Comparison of ENCODE assay signal across 20 cellular contexts in genomic region chr20:40676870-40677269, GRCh38. TPM values are rescaled to one million over a fixed set of nuclear protein-coding genes. Genes with fewer than 3 reads are reported as not detected.
DNase-seq lines count a peak whose midpoint lies in the region; ATAC-seq, FAIRE-seq and TF ChIP-seq lines count a peak whose summit lies in the region.
"Had no signal": no experiment of that assay in that cellular context is flagged by ENCODE, and none has a peak within 500 bp of the region (broad histone marks: within the 10 kb centered on the region; RNA-seq: fewer than 3 reads in every experiment).

No MANE protein-coding gene starts in this region.

- peak overlapping the region; percentile 31 for H2AFZ ChIP-seq in smooth muscle cell (ENCODE audit: low read depth)

- H3K4me1 Mint-ChIP-seq in natural killer cell treated with Interleukin-12 subunit alpha and Interleukin-12 subunit beta and Interleukin-15 and Interleukin-18, amount 100 ng/mL, for 72 hours (ENCODE audit: low read depth in 2 of 2), result no peaks in the 10 kb centered on the region
- H3K4me1 Mint-ChIP-seq: CD4-positive, CD25-positive, alpha-beta regulatory T cell had no signal

- no peak for TF ChIP-seq EP300 in A549 (IDR thresholded peaks at IDR 0.05)

- POLR2A ChIA-PET in A549 (lab: Yijun Ruan, JAX) (no interaction called here), HEK293 (lab: Yijun Ruan, JAX) (interaction anchor here (6.4 kb wide), 1 partner anchor 12 kb away, joined by 45 read pairs; the partner anchor contains the start of gene MAFB)

- no peaks in the 10 kb centered on the region for H3K9me3 Mint-ChIP-seq in natural killer cell treated with Interleukin-12 subunit alpha and Interleukin-12 subunit beta and Interleukin-15 and Interleukin-18, amount 100 ng/mL, for 72 hours

- H3K27me3 ChIP-seq in endocrine pancreas (ENCODE audit: control insufficient read depth, insufficient read depth, low read length), result no peaks in the 10 kb centered on the region
- H3K27me3 ChIP-seq in smooth muscle cell (ENCODE audit: low read depth), result peaks cover 32% of the 10 kb centered on the region

- TF ChIP-seq RAD21 in A549 (conservative IDR thresholded peaks at IDR 0.05 in 1 of 2, IDR thresholded peaks at IDR 0.05 in 1 of 2), result no peak

- H3K79me2 ChIP-seq in smooth muscle cell (ENCODE audit: low read depth), result no peaks in the 10 kb centered on the region

- TF ChIP-seq POLR2A in A549 (IDR thresholded peaks at IDR 0.05; ENCODE audit: low read length), result no peak

- H3K27ac ChIP-seq in A549 (no peak overlapping the region), HEK293 (ENCODE audit: extremely low read depth, low read depth, low read length) (no peak overlapping the region), smooth muscle cell (ENCODE audit: low read depth) (no peak overlapping the region)

- no peaks in the 10 kb centered on the region for H3K4me1 ChIP-seq in A549
- H3K4me1 ChIP-seq in HEK293 (ENCODE audit: control insufficient read depth, insufficient read depth, low read length), result no peaks in the 10 kb centered on the region
- peaks cover 4% of the 10 kb centered on the region for H3K4me1 ChIP-seq in endocrine pancreas (ENCODE audit: control insufficient read depth, insufficient read depth, low read length)
- no peaks in the 10 kb centered on the region for H3K4me1 ChIP-seq in smooth muscle cell (ENCODE audit: low read depth)
- H3K4me1 ChIP-seq: BE2C had no signal

- H3K4me2 ChIP-seq in A549 (peak overlapping the region; percentile 33; the same call in 1 of the 3 replicates), smooth muscle cell (no peak overlapping the region)

- H3K4me3 Mint-ChIP-seq in natural killer cell treated with Interleukin-12 subunit alpha and Interleukin-12 subunit beta and Interleukin-15 and Interleukin-18, amount 100 ng/mL, for 72 hours, result no peak overlapping the region
- H3K4me3 Mint-ChIP-seq: CD4-positive, CD25-positive, alpha-beta regulatory T cell had no signal

- H4K20me1 ChIP-seq in smooth muscle cell (ENCODE audit: low read depth), result no peaks in the 10 kb centered on the region

- H3K36me3 Mint-ChIP-seq in natural killer cell treated with Interleukin-12 subunit alpha and Interleukin-12 subunit beta and Interleukin-15 and Interleukin-18, amount 100 ng/mL, for 72 hours, result no peaks in the 10 kb centered on the region
- H3K36me3 Mint-ChIP-seq: CD4-positive, CD25-positive, alpha-beta regulatory T cell had no signal

- H3F3A ChIP-seq in smooth muscle cell (ENCODE audit: low read depth), result peaks cover 3% of the 10 kb centered on the region

- H3K9ac ChIP-seq in endocrine pancreas (ENCODE audit: control insufficient read depth, insufficient read depth, low read length) (no peak overlapping the region), smooth muscle cell (ENCODE audit: low read depth) (no peak overlapping the region)

- TF ChIP-seq CTCF in A549 (IDR thresholded peaks at IDR 0.05) (no peak), HEK293 (tag by site-specific recombination; IDR thresholded peaks at IDR 0.05) (no peak), smooth muscle cell (IDR thresholded peaks at IDR 0.05; ENCODE audit: borderline replicate concordance, insufficient read depth, poor library complexity, severe bottlenecking) (no peak)

- H3K4me3 ChIP-seq in A549 (no peak overlapping the region), HEK293 (ENCODE audit: low read depth, low read length) (no peak overlapping the region), endocrine pancreas (ENCODE audit: control insufficient read depth, insufficient read depth, low read length) (peak overlapping the region; percentile 44), smooth muscle cell (no peak overlapping the region)
- H3K4me3 ChIP-seq: K562 had no signal

- CTCF ChIA-PET in A549 (lab: Yijun Ruan, JAX) (interaction anchor here (0.8 to 1.0 kb wide), 2 partner anchors 13 to 1412 kb away, joined by 3 to 5 read pairs; no protein-coding TSS in a partner anchor), HEK293 (lab: Yijun Ruan, JAX) (interaction anchor here (0.6 to 1.6 kb wide), 4 partner anchors 12 to 1526 kb away, joined by 3 to 10 read pairs (median 6); no protein-coding TSS in a partner anchor)

- WGBS in A549 (ENCODE audit: missing lambda C conversion rate), result 20% methylated on average over 3 of the region's 3 CpGs
- WGBS in smooth muscle cell (ENCODE audit: low lambda C conversion rate), result 96% methylated on average over 2 of the region's 3 CpGs

- peaks cover 32 to 48% of the 10 kb centered on the region in 2 donors for H3K27me3 Mint-ChIP-seq in natural killer cell treated with Interleukin-12 subunit alpha and Interleukin-12 subunit beta and Interleukin-15 and Interleukin-18, amount 100 ng/mL, for 72 hours

- H3K36me3 ChIP-seq in HEK293 (ENCODE audit: control insufficient read depth in 2 of 2, insufficient read depth in 1 of 2, low read length in 2 of 2) (no peaks in the 10 kb centered on the region), endocrine pancreas (ENCODE audit: control insufficient read depth, insufficient read depth, low read length) (no peaks in the 10 kb centered on the region), smooth muscle cell (ENCODE audit: low read depth) (no peaks in the 10 kb centered on the region)
- H3K36me3 ChIP-seq: BE2C had no signal

- no peak for DNase-seq in A549 (ENCODE audit: low read depth in 1 of 2, low spot score in 1 of 2)
- DNase-seq in smooth muscle cell (lab: John Stamatoyannopoulos, UW; ENCODE audit: unreplicated experiment), result no peak
- DNase-seq in natural killer cell treated with Interleukin-12 subunit alpha and Interleukin-12 subunit beta and Interleukin-15 and Interleukin-18, amount 100 ng/mL, for 72 hours (ENCODE audit: low spot score), result no peak
- DNase-seq: BE2C; CD4-positive, CD25-positive, alpha-beta regulatory T cell; EL; GF-D8; NCI-H1092 treated with DMSO at 0.1 percent for 48 hours; NCI-H1436 treated with DMSO at 0.1 percent for 48 hours; NCI-H226; NCI-H524 treated with DMSO at 0.1 percent for 48 hours; Right ventricle myocardium superior had no signal

- H3K9me3 ChIP-seq in A549 (no peaks in the 10 kb centered on the region), HEK293 (ENCODE audit: control insufficient read depth, insufficient read depth, low read depth, low read length) (no peaks in the 10 kb centered on the region), endocrine pancreas (ENCODE audit: control insufficient read depth, low read length) (no peaks in the 10 kb centered on the region), smooth muscle cell (replicated peaks; ENCODE audit: low read depth) (no peaks in the 10 kb centered on the region)
- H3K9me3 ChIP-seq: BE2C had no signal

- FAIRE-seq in A549 (lab: Jason Lieb, UNC), result no peak
- FAIRE-seq: A204.1, H54, K562 had no signal

- no peak overlapping the region for H3K27ac Mint-ChIP-seq in natural killer cell treated with Interleukin-12 subunit alpha and Interleukin-12 subunit beta and Interleukin-15 and Interleukin-18, amount 100 ng/mL, for 72 hours
- H3K27ac Mint-ChIP-seq: CD4-positive, CD25-positive, alpha-beta regulatory T cell had no signal

- ATAC-seq in A549 (no peak), GM19395 (IDR thresholded peaks at IDR 0.05; ENCODE audit: unreplicated experiment) (no peak), HG03442 (IDR thresholded peaks at IDR 0.05; ENCODE audit: unreplicated experiment) (no peak), GM19455 (IDR thresholded peaks at IDR 0.05; ENCODE audit: unreplicated experiment) (no peak)
- ATAC-seq in natural killer cell treated with Interleukin-12 subunit alpha and Interleukin-12 subunit beta and Interleukin-15 and Interleukin-18, amount 100 ng/mL, for 72 hours, result no peak
- ATAC-seq: K562 had no signal

TF ChIP-seq in HEK293, 187 proteins besides CTCF, POLR2A, EP300 and RAD21:
- TF ChIP-seq ZNF398 (tag by site-specific recombination; IDR thresholded peaks at IDR 0.05) (peak; percentile 13; the same call in 1 of the 2 replicates), ZNF76 (tag by site-specific recombination; IDR thresholded peaks at IDR 0.05; ENCODE audit: borderline replicate concordance, low read depth) (no peak)

RNA-seq across cellular contexts. Expression of gene MAFB, which starts 12.2 kb away (rescaled TPM):
- polyA plus RNA-seq in A549 (2011; rRNA removed) (0.04 TPM in 1 of 2 replicates, not detected in the other), A549 (2017; fragmentation: RNase III; extraction: RNeasy Plus Mini Kit Qiagen cat#74134 plus additional on column Dnase treatment) (not detected in 3 replicates), smooth muscle cell (14.4 and 24.0 TPM in 2 replicates)
- polyA plus RNA-seq in A549 (2012; cell fraction: cytosol; rRNA removed), result 0.01 TPM in 1 of 2 replicates, not detected in the other
- 0.02 and 0.04 TPM in 2 replicates for polyA plus RNA-seq in A549 (2012; cell fraction: nucleus; rRNA removed)
- not detected in 2 replicates for polyA minus RNA-seq in A549 (2011; rRNA and poly(A)+ RNA removed)
- 15.7 and 16.3 TPM in 2 replicates for total RNA-seq in smooth muscle cell
- total RNA-seq in natural killer cell treated with Interleukin-12 subunit alpha and Interleukin-12 subunit beta and Interleukin-15 and Interleukin-18, amount 100 ng/mL, for 72 hours, result 1 to 10 TPM in 1 of 2 donors, under 1 TPM in 1; 0.64 to 1.6 TPM
- total RNA-seq: CD4-positive, CD25-positive, alpha-beta regulatory T cell had no signal
- polyA plus RNA-seq: K562 had no signal
